ENCODE assay signal across 10 cellular contexts in genomic region chr9:4665357-4665756, GRCh38. TPM values are rescaled to one million over a fixed set of nuclear protein-coding genes. Genes with fewer than 3 reads are reported as not detected.
A peak's percentile ranks its signal among the peaks of the same experiment; 100 is the strongest.
DNase-seq lines count a peak whose midpoint lies in the region; ATAC-seq, FAIRE-seq and TF ChIP-seq lines count a peak whose summit lies in the region.
"Had no signal": no experiment of that assay in that cellular context is flagged by ENCODE, and none has a peak within 500 bp of the region (broad histone marks: within the 10 kb centered on the region; RNA-seq: fewer than 3 reads in every experiment).

No MANE protein-coding gene starts in this region.

- H3K27ac ChIP-seq in CD4-positive, alpha-beta memory T cell (ENCODE audit: low read depth, low read length), result no peak overlapping the region
- H3K27ac ChIP-seq in cingulate gyrus (ENCODE audit: low read depth, low read length), result peak overlapping the region; percentile 8

- peaks cover 6% of the 10 kb centered on the region; the same call in 1 of the 2 replicates for H3F3A ChIP-seq in Loucy (ENCODE audit: low read depth)

- H3K79me2 ChIP-seq in Loucy (ENCODE audit: insufficient read depth, low read length), result no peaks in the 10 kb centered on the region

- POLR2A ChIA-PET in CD4-positive, alpha-beta memory T cell (lab: Charles Lee; ENCODE audit: partially characterized antibody), result interaction anchor here (0.7 to 5.5 kb wide), 12 partner anchors 9 to 1139 kb away, joined by 3 to 74 read pairs (median 5); partner anchors contain the start of genes AK3, CDC37L1, JAK2 and RCL1

- CTCF ChIA-PET in CD4-positive, alpha-beta memory T cell (lab: Charles Lee; ENCODE audit: partially characterized antibody), result interaction anchor here (0.8 to 3.4 kb wide), 11 partner anchors 9 to 323 kb away, joined by 3 to 16 read pairs (median 4); partner anchors contain the start of gene CDC37L1

- H3K9me3 Mint-ChIP-seq in CD4-positive, alpha-beta memory T cell, result no peaks in the 10 kb centered on the region

- H4K20me1 ChIP-seq in Loucy (ENCODE audit: insufficient read depth, low read length, poor library complexity, severe bottlenecking), result no peaks in the 10 kb centered on the region

- no peaks in the 10 kb centered on the region for H3K9me3 ChIP-seq in CD4-positive, alpha-beta memory T cell (ENCODE audit: control insufficient read depth in 1 of 2, low read length in 2 of 2)
- H3K9me3 ChIP-seq in Loucy (ENCODE audit: insufficient read depth, low read depth, low read length), result no peaks in the 10 kb centered on the region
- H3K9me3 ChIP-seq in mucosa of stomach (ENCODE audit: control insufficient read depth, low read length), result no peaks in the 10 kb centered on the region

- H3K4me1 Mint-ChIP-seq in CD4-positive, alpha-beta memory T cell, result peaks cover 59 to 80% (median 72%) of the 10 kb centered on the region in 4 donors

- H3K4me2 ChIP-seq in Loucy (ENCODE audit: low read depth, low read length, poor library complexity, severe bottlenecking), result peak overlapping the region; percentile 85

- no peak overlapping the region for H3K9ac ChIP-seq in Loucy (ENCODE audit: low read depth, low read length, poor library complexity, severe bottlenecking)
- H3K9ac ChIP-seq in mucosa of stomach (ENCODE audit: low read length), result peak overlapping the region; percentile 58

- TF ChIP-seq CTCF in Loucy (conservative IDR thresholded peaks at IDR 0.05; ENCODE audit: low read length), result no peak

- FAIRE-seq in urothelium cell line (lab: Jason Lieb, UNC), result no peak
- FAIRE-seq: K562 had no signal

- peak overlapping the region; percentile 3 to 99 (median 89) for H3K4me3 Mint-ChIP-seq in CD4-positive, alpha-beta memory T cell

- intact Hi-C loops in CD4-positive, alpha-beta memory T cell (cut with micrococcal nuclease), result loop anchor here (10.0 kb wide), 1 partner anchor 1339 kb away; a partner anchor contains a TSS

- ATAC-seq in GM21423 (IDR thresholded peaks at IDR 0.05; ENCODE audit: unreplicated experiment), result no peak
- ATAC-seq in HG03135 (IDR thresholded peaks at IDR 0.05; ENCODE audit: unreplicated experiment), result no peak
- no peak for ATAC-seq in GM18520 (IDR thresholded peaks at IDR 0.05; ENCODE audit: unreplicated experiment)
- ATAC-seq: activated CD8-positive, alpha-beta memory T cell treated with anti-CD3 and anti-CD28 coated beads, Interleukin-2, amount 10 ng/mL, durations not matched to agents 7 days and 5 days; K562 had no signal

- H3K36me3 ChIP-seq in CD4-positive, alpha-beta memory T cell (ENCODE audit: insufficient read depth, low read length), result no peaks in the 10 kb centered on the region
- no peaks in the 10 kb centered on the region for H3K36me3 ChIP-seq in Loucy (ENCODE audit: insufficient read depth, low read length)
- no peaks in the 10 kb centered on the region for H3K36me3 ChIP-seq in mucosa of stomach (ENCODE audit: control insufficient read depth, insufficient read depth, low read length)

- no peak overlapping the region for H3K4me3 ChIP-seq in CD4-positive, alpha-beta memory T cell (ENCODE audit: low read length in 2 of 2)
- H3K4me3 ChIP-seq in Loucy (ENCODE audit: low read length, poor library complexity, severe bottlenecking), result no peak overlapping the region
- peak overlapping the region; percentile 42 for H3K4me3 ChIP-seq in mucosa of stomach (ENCODE audit: low read length)
- H3K4me3 ChIP-seq: K562 had no signal

- peak overlapping the region in 6 of 7 donors; percentile 7 to 96 (median 83) for H3K27ac Mint-ChIP-seq in CD4-positive, alpha-beta memory T cell

- H2AFZ ChIP-seq in Loucy (ENCODE audit: low read length), result no peak overlapping the region

- H3K27me3 Mint-ChIP-seq in CD4-positive, alpha-beta memory T cell, result no peaks in the 10 kb centered on the region

- H3K9me2 ChIP-seq in Loucy (replicated peaks; ENCODE audit: low read depth, low read length), result no peaks in the 10 kb centered on the region

- no peak for DNase-seq in CD4-positive, alpha-beta memory T cell
- no peak for DNase-seq in urothelium cell line (ENCODE audit: low spot score)

- no peaks in the 10 kb centered on the region for H3K27me3 ChIP-seq in CD4-positive, alpha-beta memory T cell (ENCODE audit: insufficient read depth, low read length)
- H3K27me3 ChIP-seq in Loucy (ENCODE audit: insufficient read depth, low read length, poor library complexity, severe bottlenecking) (peaks cover 14% of the 10 kb centered on the region), mucosa of stomach (ENCODE audit: control insufficient read depth, insufficient read depth, low read length) (no peaks in the 10 kb centered on the region)

- peaks cover 0 to 10% of the 10 kb centered on the region in 2 donors for H3K36me3 Mint-ChIP-seq in CD4-positive, alpha-beta memory T cell
- H3K36me3 Mint-ChIP-seq: activated CD8-positive, alpha-beta memory T cell treated with anti-CD3 and anti-CD28 coated beads, Interleukin-2, amount 10 ng/mL, durations not matched to agents 7 days and 5 days had no signal

- peaks cover 71% of the 10 kb centered on the region for H3K4me1 ChIP-seq in CD4-positive, alpha-beta memory T cell (ENCODE audit: insufficient read depth, low read length)
- peaks cover 31% of the 10 kb centered on the region for H3K4me1 ChIP-seq in Loucy (ENCODE audit: insufficient read depth, low read length, poor library complexity, severe bottlenecking)
- H3K4me1 ChIP-seq in mucosa of stomach (ENCODE audit: control insufficient read depth, insufficient read depth, low read length), result peaks cover 23% of the 10 kb centered on the region

RNA-seq across cellular contexts. Expression of gene SPATA6L, which starts 0.9 kb away (rescaled TPM):
- total RNA-seq in CD4-positive, alpha-beta memory T cell, result 1 to 10 TPM; 1.9 to 3.4 TPM
- not detected for polyA plus RNA-seq in CD4-positive, alpha-beta memory T cell

RNA-seq across cellular contexts. Expression of gene PLPP6, which starts 3.3 kb away (rescaled TPM):
- 10 to 100 TPM; 23.3 to 23.8 TPM for total RNA-seq in CD4-positive, alpha-beta memory T cell
- polyA plus RNA-seq in CD4-positive, alpha-beta memory T cell, result 1 to 10 TPM; 3.2 to 6.6 TPM

RNA-seq across cellular contexts. Expression of gene CDC37L1, which starts 14.0 kb away (rescaled TPM):
- total RNA-seq in CD4-positive, alpha-beta memory T cell, result 10 to 100 TPM; 27.2 to 27.8 TPM
- polyA plus RNA-seq in CD4-positive, alpha-beta memory T cell, result 10 to 100 TPM; 15.8 to 17.8 TPM
